ENCODE assay signal across 1 cellular context in genomic region chr20:33475381-33476160, GRCh38.
TF ChIP-seq lines count a peak whose summit lies in the region.

No MANE protein-coding gene starts in this region.

TF ChIP-seq in HepG2, 621 proteins besides CTCF, POLR2A, EP300 and RAD21:
- TF ChIP-seq HNF1A (IDR thresholded peaks at IDR 0.05; ENCODE audit: low read depth), result no peak
- TF ChIP-seq HNF1A (CRISPR knock-in tag; IDR thresholded peaks at IDR 0.05; ENCODE audit: borderline replicate concordance), result no peak
- no peak for TF ChIP-seq ZNF556 (CRISPR knock-in tag; IDR thresholded peaks at IDR 0.05; ENCODE audit: borderline replicate concordance)
- TF ChIP-seq IRF1 (CRISPR knock-in tag; IDR thresholded peaks at IDR 0.05; ENCODE audit: low read depth), result no peak
- TF ChIP-seq SALL1 (CRISPR knock-in tag; IDR thresholded peaks at IDR 0.05), result peak; percentile 43
- no peak for TF ChIP-seq ZBTB14 (CRISPR knock-in tag; IDR thresholded peaks at IDR 0.05)
- peak; percentile 85; the same call in 1 of the 2 replicates for TF ChIP-seq PCBP1 (IDR thresholded peaks at IDR 0.05; ENCODE audit: borderline replicate concordance, low read depth, low read length)
- TF ChIP-seq SP140L (CRISPR knock-in tag; IDR thresholded peaks at IDR 0.05; ENCODE audit: borderline replicate concordance), result no peak
- TF ChIP-seq PRDM4 (CRISPR knock-in tag; IDR thresholded peaks at IDR 0.05; ENCODE audit: borderline replicate concordance), result no peak
- TF ChIP-seq TBX2 (CRISPR knock-in tag; IDR thresholded peaks at IDR 0.05; ENCODE audit: borderline replicate concordance), result peak; percentile 30; the same call in 1 of the 2 replicates
- no peak for TF ChIP-seq ELK4 (CRISPR knock-in tag; IDR thresholded peaks at IDR 0.05; ENCODE audit: borderline replicate concordance)
- TF ChIP-seq MAZ (IDR thresholded peaks at IDR 0.05; ENCODE audit: borderline replicate concordance, low read depth, low read length), result no peak
- 0 out of 2 replicates have a peak, but pooled peaks have one; percentile 28 for TF ChIP-seq MAZ (CRISPR knock-in tag; IDR thresholded peaks at IDR 0.05; ENCODE audit: low read depth)
- TF ChIP-seq ZNF607 (CRISPR knock-in tag; IDR thresholded peaks at IDR 0.05; ENCODE audit: borderline replicate concordance), result no peak
- TF ChIP-seq ERF (CRISPR knock-in tag; IDR thresholded peaks at IDR 0.05), result no peak
- peak; percentile 85 for TF ChIP-seq CEBPB (IDR thresholded peaks at IDR 0.05; ENCODE audit: borderline replicate concordance, low read depth, low read length)
- TF ChIP-seq TOPORS (CRISPR knock-in tag; IDR thresholded peaks at IDR 0.05), result no peak
- no peak for TF ChIP-seq GMEB2 (CRISPR knock-in tag; IDR thresholded peaks at IDR 0.05; ENCODE audit: low read depth)
- 0 out of 2 replicates have a peak, but pooled peaks have one; percentile 31 for TF ChIP-seq ZNF768 (CRISPR knock-in tag; IDR thresholded peaks at IDR 0.05)
- TF ChIP-seq SAP130 (CRISPR knock-in tag; IDR thresholded peaks at IDR 0.05; ENCODE audit: low read depth), result no peak
- no peak for TF ChIP-seq TRIM24 (CRISPR knock-in tag; IDR thresholded peaks at IDR 0.05)
- peak; percentile 54 for TF ChIP-seq CEBPG (CRISPR knock-in tag; IDR thresholded peaks at IDR 0.05)
- no peak for TF ChIP-seq ZNF34 (CRISPR knock-in tag; IDR thresholded peaks at IDR 0.05; ENCODE audit: borderline replicate concordance)
- no peak for TF ChIP-seq ZNF557 (CRISPR knock-in tag; IDR thresholded peaks at IDR 0.05)
